ENCODE assay signal across 2 cellular contexts in genomic region chr9:120574473-120574872, GRCh38.
TF ChIP-seq lines count a peak whose summit lies in the region.

No MANE protein-coding gene starts in this region.

TF ChIP-seq in K562, 482 proteins besides CTCF, POLR2A, EP300 and RAD21:
- no peak for TF ChIP-seq SOX6 (IDR thresholded peaks at IDR 0.05)
- TF ChIP-seq ZNF263 (CRISPR knock-in tag; IDR thresholded peaks at IDR 0.05; ENCODE audit: borderline replicate concordance) = no peak
- no peak for TF ChIP-seq PRPF4 (IDR thresholded peaks at IDR 0.05; ENCODE audit: insufficient read depth, low read depth, low read length, poor library complexity, severe bottlenecking)
- TF ChIP-seq HCFC1 (IDR thresholded peaks at IDR 0.05; ENCODE audit: low read depth, low read length) = no peak
- no peak for TF ChIP-seq KLF16 (IDR thresholded peaks at IDR 0.05)

TF ChIP-seq in SK-N-SH, 30 proteins besides CTCF, POLR2A, EP300 and RAD21:
- TF ChIP-seq RCOR1 (IDR thresholded peaks at IDR 0.05; ENCODE audit: low read length) = no peak
- no peak for TF ChIP-seq EZH2phosphoT487 (IDR thresholded peaks at IDR 0.05; ENCODE audit: borderline replicate concordance, low read depth)
- no peak for TF ChIP-seq SMC3 (IDR thresholded peaks at IDR 0.05; ENCODE audit: low read depth, low read length)
- TF ChIP-seq, protein P1, sequence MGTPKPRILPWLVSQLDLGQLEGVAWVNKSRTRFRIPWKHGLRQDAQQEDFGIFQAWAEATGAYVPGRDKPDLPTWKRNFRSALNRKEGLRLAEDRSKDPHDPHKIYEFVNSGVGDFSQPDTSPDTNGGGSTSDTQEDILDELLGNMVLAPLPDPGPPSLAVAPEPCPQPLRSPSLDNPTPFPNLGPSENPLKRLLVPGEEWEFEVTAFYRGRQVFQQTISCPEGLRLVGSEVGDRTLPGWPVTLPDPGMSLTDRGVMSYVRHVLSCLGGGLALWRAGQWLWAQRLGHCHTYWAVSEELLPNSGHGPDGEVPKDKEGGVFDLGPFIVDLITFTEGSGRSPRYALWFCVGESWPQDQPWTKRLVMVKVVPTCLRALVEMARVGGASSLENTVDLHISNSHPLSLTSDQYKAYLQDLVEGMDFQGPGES (IDR thresholded peaks at IDR 0.05; ENCODE audit: low read depth, low read length) = no peak
- no peak for TF ChIP-seq RXRA (IDR thresholded peaks at IDR 0.05; ENCODE audit: borderline replicate concordance, low read depth)
- TF ChIP-seq MXI1 (IDR thresholded peaks at IDR 0.05; ENCODE audit: low read depth, low read length) = no peak
- no peak for TF ChIP-seq NFIC (IDR thresholded peaks at IDR 0.05; ENCODE audit: borderline replicate concordance)
- TF ChIP-seq, protein P2, sequence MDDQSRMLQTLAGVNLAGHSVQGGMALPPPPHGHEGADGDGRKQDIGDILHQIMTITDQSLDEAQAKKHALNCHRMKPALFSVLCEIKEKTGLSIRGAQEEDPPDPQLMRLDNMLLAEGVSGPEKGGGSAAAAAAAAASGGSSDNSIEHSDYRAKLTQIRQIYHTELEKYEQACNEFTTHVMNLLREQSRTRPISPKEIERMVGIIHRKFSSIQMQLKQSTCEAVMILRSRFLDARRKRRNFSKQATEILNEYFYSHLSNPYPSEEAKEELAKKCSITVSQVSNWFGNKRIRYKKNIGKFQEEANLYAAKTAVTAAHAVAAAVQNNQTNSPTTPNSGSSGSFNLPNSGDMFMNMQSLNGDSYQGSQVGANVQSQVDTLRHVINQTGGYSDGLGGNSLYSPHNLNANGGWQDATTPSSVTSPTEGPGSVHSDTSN (IDR thresholded peaks at IDR 0.05) = no peak
- TF ChIP-seq, protein P3, sequence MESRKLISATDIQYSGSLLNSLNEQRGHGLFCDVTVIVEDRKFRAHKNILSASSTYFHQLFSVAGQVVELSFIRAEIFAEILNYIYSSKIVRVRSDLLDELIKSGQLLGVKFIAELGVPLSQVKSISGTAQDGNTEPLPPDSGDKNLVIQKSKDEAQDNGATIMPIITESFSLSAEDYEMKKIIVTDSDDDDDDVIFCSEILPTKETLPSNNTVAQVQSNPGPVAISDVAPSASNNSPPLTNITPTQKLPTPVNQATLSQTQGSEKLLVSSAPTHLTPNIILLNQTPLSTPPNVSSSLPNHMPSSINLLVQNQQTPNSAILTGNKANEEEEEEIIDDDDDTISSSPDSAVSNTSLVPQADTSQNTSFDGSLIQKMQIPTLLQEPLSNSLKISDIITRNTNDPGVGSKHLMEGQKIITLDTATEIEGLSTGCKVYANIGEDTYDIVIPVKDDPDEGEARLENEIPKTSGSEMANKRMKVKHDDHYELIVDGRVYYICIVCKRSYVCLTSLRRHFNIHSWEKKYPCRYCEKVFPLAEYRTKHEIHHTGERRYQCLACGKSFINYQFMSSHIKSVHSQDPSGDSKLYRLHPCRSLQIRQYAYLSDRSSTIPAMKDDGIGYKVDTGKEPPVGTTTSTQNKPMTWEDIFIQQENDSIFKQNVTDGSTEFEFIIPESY (IDR thresholded peaks at IDR 0.05; ENCODE audit: borderline replicate concordance, low read depth) = no peak
- no peak for TF ChIP-seq TAF1 (IDR thresholded peaks at IDR 0.05; ENCODE audit: borderline replicate concordance, low read depth, low read length)
- no peak for TF ChIP-seq USF2 (IDR thresholded peaks at IDR 0.05; ENCODE audit: borderline replicate concordance, low read depth, low read length)
- TF ChIP-seq GATA2 (CRISPR knock-in tag; IDR thresholded peaks at IDR 0.05) = no peak
- no peak for TF ChIP-seq FOXM1 (IDR thresholded peaks at IDR 0.05; ENCODE audit: low read depth)
- no peak for TF ChIP-seq FOXJ3 (CRISPR knock-in tag; IDR thresholded peaks at IDR 0.05)
- TF ChIP-seq, protein P4, sequence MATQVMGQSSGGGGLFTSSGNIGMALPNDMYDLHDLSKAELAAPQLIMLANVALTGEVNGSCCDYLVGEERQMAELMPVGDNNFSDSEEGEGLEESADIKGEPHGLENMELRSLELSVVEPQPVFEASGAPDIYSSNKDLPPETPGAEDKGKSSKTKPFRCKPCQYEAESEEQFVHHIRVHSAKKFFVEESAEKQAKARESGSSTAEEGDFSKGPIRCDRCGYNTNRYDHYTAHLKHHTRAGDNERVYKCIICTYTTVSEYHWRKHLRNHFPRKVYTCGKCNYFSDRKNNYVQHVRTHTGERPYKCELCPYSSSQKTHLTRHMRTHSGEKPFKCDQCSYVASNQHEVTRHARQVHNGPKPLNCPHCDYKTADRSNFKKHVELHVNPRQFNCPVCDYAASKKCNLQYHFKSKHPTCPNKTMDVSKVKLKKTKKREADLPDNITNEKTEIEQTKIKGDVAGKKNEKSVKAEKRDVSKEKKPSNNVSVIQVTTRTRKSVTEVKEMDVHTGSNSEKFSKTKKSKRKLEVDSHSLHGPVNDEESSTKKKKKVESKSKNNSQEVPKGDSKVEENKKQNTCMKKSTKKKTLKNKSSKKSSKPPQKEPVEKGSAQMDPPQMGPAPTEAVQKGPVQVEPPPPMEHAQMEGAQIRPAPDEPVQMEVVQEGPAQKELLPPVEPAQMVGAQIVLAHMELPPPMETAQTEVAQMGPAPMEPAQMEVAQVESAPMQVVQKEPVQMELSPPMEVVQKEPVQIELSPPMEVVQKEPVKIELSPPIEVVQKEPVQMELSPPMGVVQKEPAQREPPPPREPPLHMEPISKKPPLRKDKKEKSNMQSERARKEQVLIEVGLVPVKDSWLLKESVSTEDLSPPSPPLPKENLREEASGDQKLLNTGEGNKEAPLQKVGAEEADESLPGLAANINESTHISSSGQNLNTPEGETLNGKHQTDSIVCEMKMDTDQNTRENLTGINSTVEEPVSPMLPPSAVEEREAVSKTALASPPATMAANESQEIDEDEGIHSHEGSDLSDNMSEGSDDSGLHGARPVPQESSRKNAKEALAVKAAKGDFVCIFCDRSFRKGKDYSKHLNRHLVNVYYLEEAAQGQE (IDR thresholded peaks at IDR 0.05; ENCODE audit: low read depth, low read length) = no peak
- no peak for TF ChIP-seq TCF12 (IDR thresholded peaks at IDR 0.05)
- TF ChIP-seq YY1 (IDR thresholded peaks at IDR 0.05; ENCODE audit: low read depth) = no peak
- TF ChIP-seq JUND (IDR thresholded peaks at IDR 0.05) = no peak
- TF ChIP-seq ELF1 (IDR thresholded peaks at IDR 0.05) = no peak
